14 cellular contexts compared by ENCODE assay signal in genomic region chr11:67306769-67307544, GRCh38.
"Had no signal": no experiment of that assay in that cellular context is flagged by ENCODE, and none has a peak within 500 bp of the region (broad histone marks: within the 10 kb centered on the region; RNA-seq: fewer than 3 reads in every experiment).

No MANE protein-coding gene starts in this region.

- H3K36me3 ChIP-seq: breast epithelium had no signal

- DNase-seq: activated CD4-positive, alpha-beta T cell treated with anti-CD3 and anti-CD28 coated beads for 4 hours; activated CD8-positive, alpha-beta T cell treated with anti-CD3 and anti-CD28 coated beads, Interleukin-2, amount 10 ng/mL, durations not matched to agents 7 days and 5 days; foreskin keratinocyte; left lung; mesendoderm; stimulated activated CD4-positive, alpha-beta T cell treated with anti-CD3 and anti-CD28 coated beads, Interleukin-1b, Interleukin-23, amount 100 ng/mL, for 48 hours; stimulated activated naive CD4-positive, alpha-beta T cell; T-cell; T1000 had no signal

- H3K9ac ChIP-seq: parathyroid adenoma had no signal

- H3K4me1 ChIP-seq: parathyroid adenoma had no signal

- H3K27ac ChIP-seq: breast epithelium, foreskin keratinocyte, left lung, parathyroid adenoma, right atrium auricular region, SK-N-MC had no signal

- H3K4me3 ChIP-seq: breast epithelium, left lung, right atrium auricular region, SK-N-MC had no signal

- H3K9me3 ChIP-seq: breast epithelium, left lung, right atrium auricular region had no signal

- H2AFZ ChIP-seq: parathyroid adenoma had no signal

- FAIRE-seq: islet of Langerhans had no signal

- ATAC-seq: activated CD8-positive, alpha-beta T cell treated with anti-CD3 and anti-CD28 coated beads, Interleukin-2, amount 10 ng/mL, durations not matched to agents 7 days and 5 days; foreskin keratinocyte; left lung; T-cell had no signal

- H3K79me2 ChIP-seq: parathyroid adenoma had no signal

- H3K27me3 ChIP-seq: breast epithelium, foreskin keratinocyte, left lung, right atrium auricular region had no signal
